ENCODE assay signal across 8 cellular contexts in the genomic region with DNA sequence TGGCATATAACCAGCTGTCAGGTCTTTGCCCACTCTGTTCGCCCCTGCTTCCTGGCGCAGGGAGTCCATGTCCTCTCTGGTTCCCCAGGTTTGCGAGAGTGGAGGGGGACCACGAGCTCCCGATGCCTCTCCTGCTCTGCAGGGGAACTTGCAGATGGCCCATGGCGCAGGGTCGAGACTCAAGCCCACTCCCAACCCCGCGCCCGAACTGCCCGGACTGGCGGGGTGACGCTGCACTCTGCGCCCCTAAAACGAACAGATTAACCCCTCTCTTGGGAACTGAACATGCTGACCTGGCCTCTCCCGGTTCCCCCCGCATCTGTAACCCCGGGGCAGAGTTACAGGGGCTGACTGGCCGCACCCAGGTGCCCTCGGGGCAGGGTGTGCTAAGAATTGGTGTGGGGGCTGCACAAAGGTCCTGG. TPM values are rescaled to one million over a fixed set of nuclear protein-coding genes. Genes with fewer than 3 reads are reported as not detected.
DNase-seq lines count a peak whose midpoint lies in the region; ATAC-seq and TF ChIP-seq lines count a peak whose summit lies in the region.

No MANE protein-coding gene starts in this region.

- H2AFZ ChIP-seq in DND-41 (ENCODE audit: low read depth, low read length) = peak overlapping the region; percentile 80

- H3K4me3 ChIP-seq in DND-41 (ENCODE audit: low read depth in 1 of 2, low read length in 2 of 2) (peak overlapping the region; percentile 40 to 84; a peak in 3 of 4 replicates), NB4 (ENCODE audit: low read depth, low read length) (peak overlapping the region; percentile 69), endodermal cell (ENCODE audit: low read length) (peak overlapping the region; percentile 96), ovary (peak overlapping the region; percentile 88)

- peaks cover 29% of the 10 kb centered on the region for H3K79me2 ChIP-seq in DND-41 (ENCODE audit: insufficient read depth, low read length)

- TF ChIP-seq EP300 in ovary (IDR thresholded peaks at IDR 0.05) = no peak

- ATAC-seq in DND-41 (ENCODE audit: insufficient read depth, low read depth) (0 out of 3 replicates have a peak, but pooled peaks have one; percentile 1), HG03025 (IDR thresholded peaks at IDR 0.05; ENCODE audit: low FRiP score, unreplicated experiment) (no peak), GM19324 (IDR thresholded peaks at IDR 0.05; ENCODE audit: low FRiP score, unreplicated experiment) (no peak)

- peaks cover 4% of the 10 kb centered on the region for H3K4me1 Mint-ChIP-seq in endodermal cell

- no peak overlapping the region for H3K27ac Mint-ChIP-seq in endodermal cell

- intact Hi-C loops in ovary (cut with DNase I) = no loop called here

- H3K9ac ChIP-seq in DND-41 (ENCODE audit: low read depth, low read length) = peak overlapping the region; percentile 61
- H3K9ac ChIP-seq in endodermal cell (ENCODE audit: extremely low read depth, low read length, poor library complexity, severe bottlenecking) = no peak overlapping the region

- peaks cover 38% of the 10 kb centered on the region for H3K4me1 ChIP-seq in DND-41 (ENCODE audit: insufficient read depth, low read length)
- H3K4me1 ChIP-seq in endodermal cell (ENCODE audit: control insufficient read depth, insufficient read depth, low read length) = peaks cover 3% of the 10 kb centered on the region
- H3K4me1 ChIP-seq in ovary (ENCODE audit: insufficient read depth) = peaks cover 11% of the 10 kb centered on the region

- peaks cover 39% of the 10 kb centered on the region for H3K27me3 Mint-ChIP-seq in endodermal cell (ENCODE audit: insufficient read depth)

- peaks cover 7% of the 10 kb centered on the region for H3K36me3 ChIP-seq in DND-41 (ENCODE audit: insufficient read depth, low read length)
- H3K36me3 ChIP-seq in endodermal cell (ENCODE audit: control insufficient read depth, insufficient read depth, low read length) = no peaks in the 10 kb centered on the region
- no peaks in the 10 kb centered on the region for H3K36me3 ChIP-seq in ovary

- peaks cover 7% of the 10 kb centered on the region; the same call in 1 of the 2 replicates for H4K20me1 ChIP-seq in DND-41 (ENCODE audit: insufficient read depth, low read length)

- TF ChIP-seq POLR2A in NB4 (IDR thresholded peaks at IDR 0.05; ENCODE audit: extremely low read depth, insufficient read length) (no peak), ovary (IDR thresholded peaks at IDR 0.05) (no peak)

- H3K27ac ChIP-seq in DND-41 (ENCODE audit: low read length) (peak overlapping the region; percentile 34), endodermal cell (ENCODE audit: low read depth, low read length) (no peak overlapping the region), ovary (no peak overlapping the region)

- no peak for TF ChIP-seq CTCF in DND-41 (IDR thresholded peaks at IDR 0.05; ENCODE audit: borderline replicate concordance, extremely low read depth, low read length, poor library complexity, severe bottlenecking)
- no peak for TF ChIP-seq CTCF in NB4 (IDR thresholded peaks at IDR 0.05; ENCODE audit: low read depth, low read length)
- no peak for TF ChIP-seq CTCF in endodermal cell (conservative IDR thresholded peaks at IDR 0.05)
- TF ChIP-seq CTCF in ovary (IDR thresholded peaks at IDR 0.05) = no peak

- peaks cover 5% of the 10 kb centered on the region for H3K36me3 Mint-ChIP-seq in endodermal cell (ENCODE audit: low read depth)

- peak overlapping the region; percentile 77 for H3K4me3 Mint-ChIP-seq in endodermal cell

- H3K9me3 Mint-ChIP-seq in endodermal cell = peaks cover 3% of the 10 kb centered on the region

- peak overlapping the region; percentile 87 for H3K4me2 ChIP-seq in DND-41 (ENCODE audit: insufficient read depth, low read length)

- H3K27me3 ChIP-seq in DND-41 (ENCODE audit: insufficient read depth, low read length, poor library complexity) (no peaks in the 10 kb centered on the region), endodermal cell (ENCODE audit: control insufficient read depth, insufficient read depth, low read length, poor library complexity, severe bottlenecking) (peaks cover 9% of the 10 kb centered on the region), ovary (no peaks in the 10 kb centered on the region)

- H3K9me3 ChIP-seq in DND-41 (ENCODE audit: insufficient read depth, low read length, severe bottlenecking) (no peaks in the 10 kb centered on the region), endodermal cell (ENCODE audit: control insufficient read depth, low read length) (no peaks in the 10 kb centered on the region), ovary (no peaks in the 10 kb centered on the region)

- WGBS in endodermal cell (ENCODE audit: insufficient coverage in 1 of 2, insufficient read length in 1 of 2), 2 experiments = 23 to 25% methylated on average over 8 to 20 of the region's 20 CpGs
- 4 to 6% (median 5%) methylated on average over 20 of the region's 20 CpGs for WGBS in ovary, 3 donors

- DNase-seq in DND-41 (no peak), NB4 (ENCODE audit: low read depth) (no peak), endodermal cell (no peak), ovary (no peak), NCI-H187 (lab: John Stamatoyannopoulos, UW) (no peak), NCI-H1436 (lab: John Stamatoyannopoulos, UW) (no peak)

RNA-seq across cellular contexts. Expression of gene PLA2G15, which starts 0.7 kb away (rescaled TPM):
- 1 to 10 TPM; 8.7 to 10.0 TPM for total RNA-seq in endodermal cell
- polyA plus RNA-seq in endodermal cell (2013, experiment 1 of 2) = 10.8 TPM
- 10.7 TPM for polyA plus RNA-seq in endodermal cell (2013, experiment 2 of 2)
- total RNA-seq in ovary = 10 to 100 TPM in 3 of 7 donors, 1 to 10 TPM in 4; 7.7 to 18.4 (median 9.7) TPM
- polyA plus RNA-seq in ovary = 10 to 100 TPM in 1 of 2 donors, 1 to 10 TPM in 1; 7.3 to 12.4 TPM

RNA-seq across cellular contexts. Expression of gene ESRP2, which starts 8.6 kb away (rescaled TPM):
- 10 to 100 TPM; 51.8 to 56.4 TPM for total RNA-seq in endodermal cell
- 5.3 TPM for polyA plus RNA-seq in endodermal cell (2013, experiment 1 of 2)
- 5.1 TPM for polyA plus RNA-seq in endodermal cell (2013, experiment 2 of 2)
- total RNA-seq in ovary = 10 to 100 TPM in 1 of 7 donors, 1 to 10 TPM in 4, under 1 TPM in 2; 0.68 to 13.8 (median 2.1) TPM
- polyA plus RNA-seq in ovary = under 1 TPM; 0.17 to 0.44 TPM

RNA-seq across cellular contexts. Expression of gene SLC7A6, which starts 19.8 kb away (rescaled TPM):
- 10 to 100 TPM; 43.6 to 47.2 TPM for total RNA-seq in endodermal cell
- polyA plus RNA-seq in endodermal cell (2013, experiment 1 of 2) = 20.2 TPM
- polyA plus RNA-seq in endodermal cell (2013, experiment 2 of 2) = 20.7 TPM
- 10 to 100 TPM in 3 of 7 donors, 1 to 10 TPM in 4; 5.5 to 14.4 (median 9.0) TPM for total RNA-seq in ovary
- polyA plus RNA-seq in ovary = 10 to 100 TPM in 1 of 2 donors, 1 to 10 TPM in 1; 3.1 to 11.5 TPM
